Comparison of ENCODE assay signal across 8 cellular contexts in genomic region chr4:52751349-52751911, GRCh38. TPM values are rescaled to one million over a fixed set of nuclear protein-coding genes. Genes with fewer than 3 reads are reported as not detected.
DNase-seq lines count a peak whose midpoint lies in the region; ATAC-seq and TF ChIP-seq lines count a peak whose summit lies in the region.

ERVMER34-1 (minus strand) TSS chr4:52751425; CDS start chr4:52745520, 5,905 bp downstream.

- ATAC-seq in stimulated activated naive B cell treated with anti-CD40 and anti-IgM and Interleukin-4, amounts not matched to agents 10 μg/mL and 1 μg/mL and 100 μg/mL, for 72 hours (replicated peaks), result peak; percentile 25 to 34
- ATAC-seq in HG03378 (IDR thresholded peaks at IDR 0.05; ENCODE audit: unreplicated experiment) (no peak), HG03457 (IDR thresholded peaks at IDR 0.05; ENCODE audit: unreplicated experiment) (no peak)

- CTCF ChIA-PET in Calu3 (lab: Charles Lee), result interaction anchor here (0.6 kb wide), 3 partner anchors 26 to 71 kb away, joined by 4 to 6 read pairs (median 5); no protein-coding TSS in a partner anchor

- H3K9me3 Mint-ChIP-seq in Calu3 (ENCODE audit: low read depth, unreplicated experiment) (no peaks in the 10 kb centered on the region), chondrocyte (ENCODE audit: low read depth) (no peaks in the 10 kb centered on the region)
- H3K9me3 Mint-ChIP-seq in stimulated activated naive B cell treated with anti-CD40 and anti-IgM and Interleukin-4, amounts not matched to agents 10 μg/mL and 1 μg/mL and 100 μg/mL, for 72 hours, result no peaks in the 10 kb centered on the region

- intact Hi-C loops in Calu3 (cut with micrococcal nuclease; ENCODE audit: unreplicated experiment), result no loop called here

- H3K36me3 Mint-ChIP-seq in Calu3 (ENCODE audit: insufficient read depth, unreplicated experiment), result peaks cover 12% of the 10 kb centered on the region
- no peaks in the 10 kb centered on the region for H3K36me3 Mint-ChIP-seq in chondrocyte (ENCODE audit: low read depth)
- H3K36me3 Mint-ChIP-seq in stimulated activated naive B cell treated with anti-CD40 and anti-IgM and Interleukin-4, amounts not matched to agents 10 μg/mL and 1 μg/mL and 100 μg/mL, for 72 hours, result no peaks in the 10 kb centered on the region

- peak; percentile 61 for DNase-seq in Calu3
- DNase-seq in NCI-H510A treated with DMSO at 0.1 percent for 48 hours (lab: John Stamatoyannopoulos, UW), result peak; percentile 29
- no peak for DNase-seq in chondrocyte (ENCODE audit: low spot score)
- DNase-seq in kidney tubule cell (ENCODE audit: low spot score), result peak; percentile 86
- no peak for DNase-seq in stimulated activated naive B cell treated with anti-CD40 and anti-IgM and Interleukin-4, amounts not matched to agents 10 μg/mL and 1 μg/mL and 100 μg/mL, for 72 hours
- DNase-seq in NCI-H146 (lab: John Stamatoyannopoulos, UW), result no peak

- BruUV-seq in Calu3 (replicated peaks; lab: Mats Ljungman, UMichigan), result no TSS peak

- H3K27me3 Mint-ChIP-seq in Calu3 (ENCODE audit: unreplicated experiment) (no peaks in the 10 kb centered on the region), chondrocyte (ENCODE audit: low read depth) (no peaks in the 10 kb centered on the region)
- peaks cover 53 to 59% of the 10 kb centered on the region in 2 donors for H3K27me3 Mint-ChIP-seq in stimulated activated naive B cell treated with anti-CD40 and anti-IgM and Interleukin-4, amounts not matched to agents 10 μg/mL and 1 μg/mL and 100 μg/mL, for 72 hours

- no peak within 1 kb of the TSS for H3K27ac Mint-ChIP-seq in Calu3 (ENCODE audit: unreplicated experiment)
- no peak within 1 kb of the TSS for H3K27ac Mint-ChIP-seq in chondrocyte (ENCODE audit: unreplicated experiment)
- H3K27ac Mint-ChIP-seq in stimulated activated naive B cell treated with anti-CD40 and anti-IgM and Interleukin-4, amounts not matched to agents 10 μg/mL and 1 μg/mL and 100 μg/mL, for 72 hours, result no peak within 1 kb of the TSS

- H3K4me1 Mint-ChIP-seq in Calu3 (ENCODE audit: low read depth, unreplicated experiment) (no peaks in the 10 kb centered on the region), chondrocyte (ENCODE audit: low read depth) (peaks cover 29% of the 10 kb centered on the region)
- H3K4me1 Mint-ChIP-seq in stimulated activated naive B cell treated with anti-CD40 and anti-IgM and Interleukin-4, amounts not matched to agents 10 μg/mL and 1 μg/mL and 100 μg/mL, for 72 hours, result peaks cover 8% of the 10 kb centered on the region in 2 donors

- H3K4me3 Mint-ChIP-seq in Calu3 (ENCODE audit: low read depth, unreplicated experiment), result peak within 1 kb of the TSS; percentile 75
- H3K4me3 Mint-ChIP-seq in chondrocyte (ENCODE audit: unreplicated experiment), result peak within 1 kb of the TSS; percentile 82
- peak within 1 kb of the TSS; percentile 84 to 87 for H3K4me3 Mint-ChIP-seq in stimulated activated naive B cell treated with anti-CD40 and anti-IgM and Interleukin-4, amounts not matched to agents 10 μg/mL and 1 μg/mL and 100 μg/mL, for 72 hours

- TF ChIP-seq CTCF in Calu3 (IDR thresholded peaks at IDR 0.05; ENCODE audit: unreplicated experiment) (no peak), chondrocyte (IDR thresholded peaks at IDR 0.05) (no peak)

RNA-seq across cellular contexts. Expression of gene ERVMER34-1, which starts in this region (rescaled TPM):
- total RNA-seq in Calu3 (2022) (2.5 and 3.2 TPM in 2 replicates), chondrocyte (1.4 to 1.7 TPM (median 1.5 TPM) in 3 replicates)

Comparison
In these comparisons a context has a peak if more than half of its experiments do, and no peak if none do; other contexts are left out.
1. DNase-seq: peak in Calu3 (single experiment), NCI-H510A treated with DMSO at 0.1 percent for 48 hours (single experiment) and kidney tubule cell (single experiment); none in chondrocyte (single experiment), stimulated activated naive B cell treated with anti-CD40 and anti-IgM and Interleukin-4, amounts not matched to agents 10 μg/mL and 1 μg/mL and 100 μg/mL, for 72 hours (single experiment) and NCI-H146 (single experiment).
2. ATAC-seq: peak in stimulated activated naive B cell treated with anti-CD40 and anti-IgM and Interleukin-4, amounts not matched to agents 10 μg/mL and 1 μg/mL and 100 μg/mL, for 72 hours (2 of 2); none in HG03378 (single experiment) and HG03457 (single experiment).
3. Peak in every context shown above with its lines, with median percentiles within 50 percentile points of each other: H3K4me3 Mint-ChIP-seq.